ENCODE assay signal across 9 cellular contexts in genomic region chr15:99682455-99682854, GRCh38.
DNase-seq lines count a peak whose midpoint lies in the region; ATAC-seq and TF ChIP-seq lines count a peak whose summit lies in the region.
"Had no signal": no experiment of that assay in that cellular context is flagged by ENCODE, and none has a peak within 500 bp of the region (broad histone marks: within the 10 kb centered on the region; RNA-seq: fewer than 3 reads in every experiment).

No MANE protein-coding gene starts in this region.

- DNase-seq in AG04449 (ENCODE audit: low read depth, low spot score) (peak; percentile 57), astrocyte of the cerebellum (ENCODE audit: low read depth) (peak; percentile 67), kidney glomerular epithelial cell (lab: John Stamatoyannopoulos, UW) (peak; percentile 91), NCI-H2107 (lab: John Stamatoyannopoulos, UW) (no peak), SIG-M5 treated with dmso at 0.1 percent for 504 hours (lab: John Stamatoyannopoulos, UW; ENCODE audit: unreplicated experiment) (no peak)
- DNase-seq: NCI-H510A treated with DMSO at 0.1 percent for 48 hours had no signal

- POLR2A ChIA-PET in AG04449 (lab: Yijun Ruan, JAX) (no interaction called here), HEK293 (lab: Yijun Ruan, JAX) (no interaction called here)

- ATAC-seq in HG02885 (IDR thresholded peaks at IDR 0.05; ENCODE audit: poor library complexity, unreplicated experiment) (no peak), GM18519 (IDR thresholded peaks at IDR 0.05; ENCODE audit: low FRiP score, unreplicated experiment) (no peak)

- CTCF ChIA-PET in AG04449 (lab: Yijun Ruan, JAX) (interaction anchor here (1.0 to 1.4 kb wide), 2 partner anchors 273 to 398 kb away, joined by 3 to 5 read pairs; no protein-coding TSS in a partner anchor), HEK293 (lab: Yijun Ruan, JAX) (interaction anchor here (0.9 to 2.1 kb wide), 2 partner anchors 10 to 22 kb away, joined by 4 to 10 read pairs; no protein-coding TSS in a partner anchor)

- no peak overlapping the region for H3K4me3 ChIP-seq in AG04449 (ENCODE audit: low read depth, low read length)
- H3K4me3 ChIP-seq in HEK293 (ENCODE audit: low read depth, low read length), result no peak overlapping the region
- H3K4me3 ChIP-seq in astrocyte of the cerebellum (ENCODE audit: low read depth, low read length), result no peak overlapping the region

- H3K36me3 ChIP-seq in HEK293 (ENCODE audit: control insufficient read depth in 2 of 2, insufficient read depth in 1 of 2, low read length in 2 of 2), result peaks cover 19 to 28% of the 10 kb centered on the region in 2 experiments

- no peaks in the 10 kb centered on the region for H3K9me3 ChIP-seq in HEK293 (ENCODE audit: control insufficient read depth, insufficient read depth, low read depth, low read length)

- peaks cover 12% of the 10 kb centered on the region for H3K4me1 ChIP-seq in HEK293 (ENCODE audit: control insufficient read depth, insufficient read depth, low read length)

- in situ Hi-C loops in astrocyte of the cerebellum (cut with HindIII; ENCODE audit: low sequenced_read_pairs), result no loop called here

- H3K27ac ChIP-seq in HEK293 (ENCODE audit: extremely low read depth, low read depth, low read length), result no peak overlapping the region

- TF ChIP-seq CTCF in AG04449 (IDR thresholded peaks at IDR 0.05; ENCODE audit: insufficient read depth, low read length, missing control alignments) (no peak), HEK293 (tag by site-specific recombination; IDR thresholded peaks at IDR 0.05) (no peak), astrocyte of the cerebellum (IDR thresholded peaks at IDR 0.05; ENCODE audit: low read depth, low read length, missing control alignments) (no peak)

TF ChIP-seq in HEK293, 187 proteins besides CTCF, POLR2A, EP300 and RAD21:
- no peak for TF ChIP-seq ZNF518A (tag by site-specific recombination; conservative IDR thresholded peaks at IDR 0.05; ENCODE audit: low read depth)
- peak; percentile 78 for TF ChIP-seq PRDM6 (tag by site-specific recombination; IDR thresholded peaks at IDR 0.05)
- TF ChIP-seq SP7 (tag by site-specific recombination; IDR thresholded peaks at IDR 0.05), result 0 out of 2 replicates have a peak, but pooled peaks have one; percentile 9
- TF ChIP-seq ZNF660 (tag by site-specific recombination; IDR thresholded peaks at IDR 0.05), result 0 out of 2 replicates have a peak, but pooled peaks have one; percentile 17
- TF ChIP-seq ZBTB10 (tag by site-specific recombination; IDR thresholded peaks at IDR 0.05), result no peak
- 0 out of 2 replicates have a peak, but pooled peaks have one; percentile 13 for TF ChIP-seq ZNF558 (tag by site-specific recombination; IDR thresholded peaks at IDR 0.05)
- no peak for TF ChIP-seq ZNF571 (tag by site-specific recombination; IDR thresholded peaks at IDR 0.05)
- peak; percentile 43; the same call in 1 of the 2 replicates for TF ChIP-seq ZNF664 (tag by site-specific recombination; IDR thresholded peaks at IDR 0.05)

Comparison
In these comparisons a context has a peak if more than half of its experiments do, and no peak if none do; other contexts are left out.
1. DNase-seq: peak in AG04449 (single experiment), astrocyte of the cerebellum (single experiment) and kidney glomerular epithelial cell (single experiment); none in NCI-H2107 (single experiment) and SIG-M5 treated with dmso at 0.1 percent for 504 hours (single experiment).